ENCODE assay signal across 8 cellular contexts in genomic region chr10:88835095-88835909, GRCh38. TPM values are rescaled to one million over a fixed set of nuclear protein-coding genes. Genes with fewer than 3 reads are reported as not detected.
A peak's percentile ranks its signal among the peaks of the same experiment; 100 is the strongest.
DNase-seq lines count a peak whose midpoint lies in the region; ATAC-seq, FAIRE-seq and TF ChIP-seq lines count a peak whose summit lies in the region.

No MANE protein-coding gene starts in this region.

- H3K9ac ChIP-seq in OCI-LY3 (ENCODE audit: low read length): no peak overlapping the region

- H3K4me3 Mint-ChIP-seq in naive thymus-derived CD4-positive, alpha-beta T cell: no peak overlapping the region
- H3K4me3 Mint-ChIP-seq in stimulated activated effector memory CD8-positive, alpha-beta T cell treated with anti-CD3 and anti-CD28 coated beads, Interleukin-12 subunit alpha, Interleukin-12 subunit beta, amount 100 ng/mL, for 72 hours: no peak overlapping the region

- CTCF ChIA-PET in naive thymus-derived CD4-positive, alpha-beta T cell (lab: Charles Lee): interaction anchor here (0.6 to 12.5 kb wide), 41 partner anchors 9 to 1173 kb away, joined by 3 to 250 read pairs (median 4); partner anchors contain the start of genes CH25H and STAMBPL1

- no peak overlapping the region for H3K27ac Mint-ChIP-seq in naive thymus-derived CD4-positive, alpha-beta T cell
- H3K27ac Mint-ChIP-seq in stimulated activated effector memory CD8-positive, alpha-beta T cell treated with anti-CD3 and anti-CD28 coated beads, Interleukin-12 subunit alpha, Interleukin-12 subunit beta, amount 100 ng/mL, for 72 hours: no peak overlapping the region

- ATAC-seq in GM21528 (IDR thresholded peaks at IDR 0.05; ENCODE audit: low FRiP score, unreplicated experiment): peak; percentile 77
- ATAC-seq in naive thymus-derived CD4-positive, alpha-beta T cell: peak; percentile 95
- ATAC-seq in stimulated activated effector memory CD8-positive, alpha-beta T cell treated with anti-CD3 and anti-CD28 coated beads, Interleukin-12 subunit alpha, Interleukin-12 subunit beta, amount 100 ng/mL, for 72 hours: peak; percentile 87

- no peak for DNase-seq in D721Med (ENCODE audit: insufficient read length, low spot score)
- peak; percentile 88 for DNase-seq in activated CD8-positive, alpha-beta memory T cell treated with anti-CD3 and anti-CD28 coated beads, Interleukin-2, amount 50 U/mL, for 48 hours
- DNase-seq in erythroblast (lab: John Stamatoyannopoulos, UW): peak; percentile 79 to 90
- DNase-seq in naive thymus-derived CD4-positive, alpha-beta T cell: peak; percentile 65 to 86 (median 82)
- peak; percentile 74 to 90 for DNase-seq in stimulated activated effector memory CD8-positive, alpha-beta T cell treated with anti-CD3 and anti-CD28 coated beads, Interleukin-12 subunit alpha, Interleukin-12 subunit beta, amount 100 ng/mL, for 72 hours (ENCODE audit: low spot score in 2 of 2)

- intact Hi-C loops in naive thymus-derived CD4-positive, alpha-beta T cell (cut with micrococcal nuclease): loop anchor here (1.0 to 10.0 kb wide), 13 partner anchors 10 to 971 kb away; partner anchors contain the start of genes STAMBPL1 (in 2 of the 2), FAS (in 1 of the 2), IFIT5 (in 1 of the 2) and KLLN (in 1 of the 2)

- peak; percentile 100 for TF ChIP-seq RAD21 in Ishikawa (IDR thresholded peaks at IDR 0.05; ENCODE audit: low read depth)

- no peak overlapping the region for H3K27ac ChIP-seq in OCI-LY3 (ENCODE audit: low read length)
- H3K27ac ChIP-seq in naive thymus-derived CD4-positive, alpha-beta T cell (ENCODE audit: low read depth, low read length): no peak overlapping the region

- no peak for TF ChIP-seq POLR2A in erythroblast (IDR thresholded peaks at IDR 0.05; ENCODE audit: low read length)

- POLR2A ChIA-PET in naive thymus-derived CD4-positive, alpha-beta T cell (lab: Charles Lee): interaction anchor here (0.7 to 2.4 kb wide), 11 partner anchors 8 to 99 kb away, joined by 3 to 10 read pairs (median 5); partner anchors contain the start of gene STAMBPL1

- FAIRE-seq in D721Med (lab: Jason Lieb, UNC): peak; percentile 70

- H3K4me2 ChIP-seq in OCI-LY3 (ENCODE audit: low read length): peak overlapping the region; percentile 42

- no peak overlapping the region for H2AFZ ChIP-seq in OCI-LY3 (ENCODE audit: low read depth, low read length)

- H3K4me1 Mint-ChIP-seq in naive thymus-derived CD4-positive, alpha-beta T cell: peaks cover 10 to 33% (median 32%) of the 10 kb centered on the region in 7 donors
- peaks cover 33% of the 10 kb centered on the region for H3K4me1 Mint-ChIP-seq in stimulated activated effector memory CD8-positive, alpha-beta T cell treated with anti-CD3 and anti-CD28 coated beads, Interleukin-12 subunit alpha, Interleukin-12 subunit beta, amount 100 ng/mL, for 72 hours

- peaks cover 0 to 8% (median 0%) of the 10 kb centered on the region in 5 donors for H3K36me3 Mint-ChIP-seq in naive thymus-derived CD4-positive, alpha-beta T cell
- no peaks in the 10 kb centered on the region for H3K36me3 Mint-ChIP-seq in stimulated activated effector memory CD8-positive, alpha-beta T cell treated with anti-CD3 and anti-CD28 coated beads, Interleukin-12 subunit alpha, Interleukin-12 subunit beta, amount 100 ng/mL, for 72 hours

- H3K9me3 Mint-ChIP-seq in naive thymus-derived CD4-positive, alpha-beta T cell: no peaks in the 10 kb centered on the region
- no peaks in the 10 kb centered on the region for H3K9me3 Mint-ChIP-seq in stimulated activated effector memory CD8-positive, alpha-beta T cell treated with anti-CD3 and anti-CD28 coated beads, Interleukin-12 subunit alpha, Interleukin-12 subunit beta, amount 100 ng/mL, for 72 hours

- H3K36me3 ChIP-seq in OCI-LY3 (replicated peaks; ENCODE audit: low read depth, low read length): no peaks in the 10 kb centered on the region
- no peaks in the 10 kb centered on the region for H3K36me3 ChIP-seq in naive thymus-derived CD4-positive, alpha-beta T cell (ENCODE audit: control insufficient read depth in 2 of 3, insufficient read depth in 3 of 3, low read length in 3 of 3)

- TF ChIP-seq EP300 in Ishikawa (IDR thresholded peaks at IDR 0.05; ENCODE audit: borderline replicate concordance): no peak

- no peaks in the 10 kb centered on the region for H3K27me3 ChIP-seq in OCI-LY3 (ENCODE audit: low read depth, low read length)
- no peaks in the 10 kb centered on the region for H3K27me3 ChIP-seq in naive thymus-derived CD4-positive, alpha-beta T cell (ENCODE audit: control insufficient read depth in 2 of 2, insufficient read depth in 2 of 2, low read length in 2 of 2)

- no peaks in the 10 kb centered on the region for H3K79me2 ChIP-seq in OCI-LY3 (ENCODE audit: low read length)

- H3K4me3 ChIP-seq in OCI-LY3 (ENCODE audit: low read length): 0 out of 2 replicates have a peak overlapping the region, but pooled peaks have one; percentile 12
- no peak overlapping the region for H3K4me3 ChIP-seq in naive thymus-derived CD4-positive, alpha-beta T cell (ENCODE audit: low read length)

- TF ChIP-seq CTCF in D721Med (IDR thresholded peaks at IDR 0.05; ENCODE audit: insufficient read depth, missing control alignments) (peak; percentile 99), OCI-LY3 (IDR thresholded peaks at IDR 0.05; ENCODE audit: low read depth, low read length) (peak; percentile 82)

- no peaks in the 10 kb centered on the region for H4K20me1 ChIP-seq in OCI-LY3 (ENCODE audit: insufficient read depth, low read length)

- H3K4me1 ChIP-seq in OCI-LY3 (ENCODE audit: low read length): peaks cover 38% of the 10 kb centered on the region
- H3K4me1 ChIP-seq in naive thymus-derived CD4-positive, alpha-beta T cell (ENCODE audit: control insufficient read depth in 2 of 2, insufficient read depth in 2 of 2, low read length in 2 of 2): peaks cover 14 to 46% of the 10 kb centered on the region in 2 donors

- H3K9me3 ChIP-seq in OCI-LY3 (ENCODE audit: insufficient read depth, low read length): no peaks in the 10 kb centered on the region
- H3K9me3 ChIP-seq in naive thymus-derived CD4-positive, alpha-beta T cell (ENCODE audit: control insufficient read depth in 2 of 3, low read length in 3 of 3): no peaks in the 10 kb centered on the region

- H3K27me3 Mint-ChIP-seq in naive thymus-derived CD4-positive, alpha-beta T cell: no peaks in the 10 kb centered on the region

TF ChIP-seq in Ishikawa, 13 proteins besides CTCF, POLR2A, EP300 and RAD21:
- peak; percentile 56; the same call in 1 of the 2 replicates for TF ChIP-seq YY1 (IDR thresholded peaks at IDR 0.05; ENCODE audit: low read depth)
- no peak for TF ChIP-seq EGR1 (IDR thresholded peaks at IDR 0.05)
- no peak for TF ChIP-seq TCF12 (IDR thresholded peaks at IDR 0.05; ENCODE audit: low read depth)
- no peak for TF ChIP-seq ZBTB7A (IDR thresholded peaks at IDR 0.05; ENCODE audit: low read depth)
- no peak for TF ChIP-seq TEAD4 (IDR thresholded peaks at IDR 0.05)
- TF ChIP-seq TAF1 (IDR thresholded peaks at IDR 0.05; ENCODE audit: low read depth): no peak
- peak; percentile 47 for TF ChIP-seq USF1 (IDR thresholded peaks at IDR 0.05)
- TF ChIP-seq CEBPB (IDR thresholded peaks at IDR 0.05): no peak
- no peak for TF ChIP-seq CREB1 (IDR thresholded peaks at IDR 0.05; ENCODE audit: low read depth)
- TF ChIP-seq FOXM1 (IDR thresholded peaks at IDR 0.05; ENCODE audit: borderline replicate concordance, low read depth): no peak
TF ChIP-seq in Ishikawa: peak in this region for 2.

RNA-seq across cellular contexts. Expression of gene ANKRD22, which starts 16.3 kb away (rescaled TPM):
- total RNA-seq in naive thymus-derived CD4-positive, alpha-beta T cell: under 1 TPM in 4 of 5 experiments, not detected in 1; 0.32 to 0.59 (median 0.40) TPM
- 1 to 10 TPM in 1 of 2 donors, under 1 TPM in 1; 0.54 to 1.2 TPM for polyA plus RNA-seq in naive thymus-derived CD4-positive, alpha-beta T cell

RNA-seq across cellular contexts. Expression of gene LIPM, which starts 32.8 kb away (rescaled TPM):
- total RNA-seq in naive thymus-derived CD4-positive, alpha-beta T cell: not detected
- under 1 TPM in 1 of 2 donors, not detected in 1; 0.21 TPM for polyA plus RNA-seq in naive thymus-derived CD4-positive, alpha-beta T cell

RNA-seq across cellular contexts. Expression of gene STAMBPL1, which starts 44.7 kb away (rescaled TPM):
- 10 to 100 TPM; 29.5 to 57.7 (median 38.9) TPM for total RNA-seq in naive thymus-derived CD4-positive, alpha-beta T cell
- 10 to 100 TPM; 12.5 to 13.0 TPM for polyA plus RNA-seq in naive thymus-derived CD4-positive, alpha-beta T cell
